In genomic region chr4:9495450-9495849, GRCh38 we compare ENCODE assay signal across 9 cellular contexts. TPM values are rescaled to one million over a fixed set of nuclear protein-coding genes. Genes with fewer than 3 reads are reported as not detected.
DNase-seq lines count a peak whose midpoint lies in the region; ATAC-seq, FAIRE-seq and TF ChIP-seq lines count a peak whose summit lies in the region.
"Not testable (repeated sequence)": the region's sequence is repeated elsewhere in the genome, so short reads cannot be mapped to it uniquely, and the experiment has no call there.
"Had no signal": no experiment of that assay in that cellular context is flagged by ENCODE, and none has a peak within 500 bp of the region (broad histone marks: within the 10 kb centered on the region; RNA-seq: fewer than 3 reads in every experiment).

No MANE protein-coding gene starts in this region.

- H3K27me3 Mint-ChIP-seq in activated CD4-positive, alpha-beta memory T cell treated with anti-CD3 and anti-CD28 coated beads for 36 hours, result peaks cover 14% of the 10 kb centered on the region
- peaks cover 52% of the 10 kb centered on the region for H3K27me3 Mint-ChIP-seq in stimulated activated naive CD8-positive, alpha-beta T cell treated with anti-CD3 and anti-CD28 coated beads, Interleukin-15, amount 100 ng/mL, for 72 hours

- POLR2A ChIA-PET in activated CD4-positive, alpha-beta memory T cell treated with anti-CD3 and anti-CD28 coated beads for 36 hours (lab: Charles Lee), result not testable (repeated sequence)

- not testable (repeated sequence) for FAIRE-seq in D721Med (lab: Jason Lieb, UNC)

- not testable (repeated sequence) for H3K36me3 ChIP-seq in Karpas-422 (ENCODE audit: insufficient read depth, low read length); NT2/D1 (ENCODE audit: insufficient read depth, insufficient read length, low read length); mammary epithelial cell (ENCODE audit: insufficient read depth, low read length)

- not testable (repeated sequence) for H4K20me1 ChIP-seq in Karpas-422 (ENCODE audit: insufficient read depth, low read depth, low read length); mammary epithelial cell (ENCODE audit: insufficient read depth, low read length)

- not testable (repeated sequence) for DNase-seq in D721Med (ENCODE audit: insufficient read length, low spot score)
- peak; percentile 89 for DNase-seq in Karpas-422
- DNase-seq in NT2/D1 (ENCODE audit: low read depth, low spot score), result peak; percentile 73
- DNase-seq in activated CD4-positive, alpha-beta memory T cell treated with anti-CD3 and anti-CD28 coated beads for 36 hours, result peak; percentile 83
- peak; percentile 5 for DNase-seq in mammary epithelial cell
- DNase-seq in iPS DF 19.7 (ENCODE audit: low read depth, low spot score), result peak; percentile 42
- DNase-seq in pons (ENCODE audit: low spot score), result peak; percentile 21
- DNase-seq in stimulated activated naive CD8-positive, alpha-beta T cell treated with anti-CD3 and anti-CD28 coated beads, Interleukin-15, amount 100 ng/mL, for 72 hours, result peak; percentile 74 to 80

- not testable (repeated sequence) for H3K4me1 Mint-ChIP-seq in activated CD4-positive, alpha-beta memory T cell treated with anti-CD3 and anti-CD28 coated beads for 36 hours (ENCODE audit: low read depth); stimulated activated naive CD8-positive, alpha-beta T cell treated with anti-CD3 and anti-CD28 coated beads, Interleukin-15, amount 100 ng/mL, for 72 hours

- not testable (repeated sequence) for H3K9ac ChIP-seq in Karpas-422 (ENCODE audit: low read length); NT2/D1 (ENCODE audit: insufficient read length, low read depth); mammary epithelial cell (ENCODE audit: insufficient read depth, low read length)

- intact Hi-C loops in activated CD4-positive, alpha-beta memory T cell treated with anti-CD3 and anti-CD28 coated beads for 36 hours (cut with micrococcal nuclease), result loop anchor here (10.0 kb wide), 1 partner anchor 519 kb away; no protein-coding TSS in a partner anchor
- intact Hi-C loops in mammary epithelial cell (cut with micrococcal nuclease), result not testable (repeated sequence)

- dilution Hi-C loops in mammary epithelial cell (cut with HindIII; ENCODE audit: low sequenced_read_pairs), result not testable (repeated sequence)

- H3K27ac Mint-ChIP-seq in activated CD4-positive, alpha-beta memory T cell treated with anti-CD3 and anti-CD28 coated beads for 36 hours; stimulated activated naive CD8-positive, alpha-beta T cell treated with anti-CD3 and anti-CD28 coated beads, Interleukin-15, amount 100 ng/mL, for 72 hours: not testable (repeated sequence)

- WGBS in mammary epithelial cell (ENCODE audit: low coverage, missing lambda C conversion rate), result 13% methylated on average over 7 of the region's 11 CpGs

- not testable (repeated sequence) for H3K9me2 ChIP-seq in Karpas-422 (replicated peaks; ENCODE audit: insufficient read depth, low read length)

- H3K79me2 ChIP-seq in Karpas-422 (ENCODE audit: low read length); mammary epithelial cell (ENCODE audit: insufficient read depth, low read length): not testable (repeated sequence)

- H3K9me3 Mint-ChIP-seq in activated CD4-positive, alpha-beta memory T cell treated with anti-CD3 and anti-CD28 coated beads for 36 hours; stimulated activated naive CD8-positive, alpha-beta T cell treated with anti-CD3 and anti-CD28 coated beads, Interleukin-15, amount 100 ng/mL, for 72 hours: not testable (repeated sequence)

- H3K4me1 ChIP-seq in Karpas-422 (ENCODE audit: low read length); NT2/D1 (ENCODE audit: insufficient read depth, insufficient read length); mammary epithelial cell (ENCODE audit: insufficient read depth, low read length): not testable (repeated sequence)

- H3K4me3 ChIP-seq in Karpas-422 (ENCODE audit: low read length); NT2/D1 (ENCODE audit: insufficient read length, low read depth); mammary epithelial cell (replicated peaks in 1 of 3; ENCODE audit: insufficient read depth in 1 of 3, low read depth in 2 of 3, low read length in 3 of 3): not testable (repeated sequence)

- H3K9me3 ChIP-seq in Karpas-422 (ENCODE audit: low read length); NT2/D1 (ENCODE audit: insufficient read depth, low read length); mammary epithelial cell (replicated peaks; ENCODE audit: insufficient read depth, low read length): not testable (repeated sequence)

- not testable (repeated sequence) for ATAC-seq in stimulated activated naive CD8-positive, alpha-beta T cell treated with anti-CD3 and anti-CD28 coated beads, Interleukin-15, amount 100 ng/mL, for 72 hours

- CTCF ChIA-PET in activated CD4-positive, alpha-beta memory T cell treated with anti-CD3 and anti-CD28 coated beads for 36 hours (lab: Charles Lee), result interaction anchor here (1.6 kb wide), 1 partner anchor 37 kb away, joined by 7 read pairs; no protein-coding TSS in a partner anchor
- CTCF ChIA-PET in mammary epithelial cell (lab: Charles Lee; ENCODE audit: low non-redundant PET), result not testable (repeated sequence)

- H3K27me3 ChIP-seq in Karpas-422 (ENCODE audit: low read length); mammary epithelial cell (ENCODE audit: insufficient read depth, low read length): not testable (repeated sequence)
- H3K27me3 ChIP-seq in NT2/D1 (ENCODE audit: insufficient read depth, insufficient read length), result peaks cover 25% of the 10 kb centered on the region

- not testable (repeated sequence) for H3K27ac ChIP-seq in Karpas-422 (ENCODE audit: low read length); mammary epithelial cell (ENCODE audit: insufficient read depth, low read depth, low read length)

- peak; percentile 45 for TF ChIP-seq CTCF in D721Med (IDR thresholded peaks at IDR 0.05; ENCODE audit: insufficient read depth, missing control alignments)
- TF ChIP-seq CTCF in mammary epithelial cell (conservative IDR thresholded peaks at IDR 0.05 in 1 of 2, IDR thresholded peaks at IDR 0.05 in 1 of 2; ENCODE audit: extremely low read depth in 1 of 2, insufficient read depth in 1 of 2, low read depth in 1 of 2, low read length in 2 of 2), result peak in 1 of 2 donors; percentile 8

- not testable (repeated sequence) for H3K4me2 ChIP-seq in Karpas-422 (ENCODE audit: low read depth, low read length, poor library complexity, severe bottlenecking); mammary epithelial cell (ENCODE audit: insufficient read depth, low read depth, low read length)

- in situ Hi-C loops in mammary epithelial cell (cut with MboI; ENCODE audit: low sequenced_read_pairs in 2 of 2), result not testable (repeated sequence)

- BruUV-seq in mammary epithelial cell (replicated peaks; lab: Mats Ljungman, UMichigan), result not testable (repeated sequence)

- H3K4me3 Mint-ChIP-seq in activated CD4-positive, alpha-beta memory T cell treated with anti-CD3 and anti-CD28 coated beads for 36 hours; stimulated activated naive CD8-positive, alpha-beta T cell treated with anti-CD3 and anti-CD28 coated beads, Interleukin-15, amount 100 ng/mL, for 72 hours: not testable (repeated sequence)

- H3K36me3 Mint-ChIP-seq in activated CD4-positive, alpha-beta memory T cell treated with anti-CD3 and anti-CD28 coated beads for 36 hours, result not testable (repeated sequence)

- not testable (repeated sequence) for H2AFZ ChIP-seq in Karpas-422 (ENCODE audit: low read length); mammary epithelial cell (ENCODE audit: low read depth, low read length)

RNA-seq across cellular contexts. Expression of gene DEFB131A, which starts 51.2 kb away (rescaled TPM):
- not detected in 2 replicates for total RNA-seq in Karpas-422 (2014; rRNA removed; shearing (Covaris generic); ENCODE audit: low replicate concordance)
- not detected for total RNA-seq in activated CD4-positive, alpha-beta memory T cell treated with anti-CD3 and anti-CD28 coated beads for 36 hours
- not detected for total RNA-seq in mammary epithelial cell
- not detected for polyA plus RNA-seq in mammary epithelial cell
- polyA minus RNA-seq in mammary epithelial cell, result not detected
- total RNA-seq: SJSA1 had no signal
